In the genomic region with DNA sequence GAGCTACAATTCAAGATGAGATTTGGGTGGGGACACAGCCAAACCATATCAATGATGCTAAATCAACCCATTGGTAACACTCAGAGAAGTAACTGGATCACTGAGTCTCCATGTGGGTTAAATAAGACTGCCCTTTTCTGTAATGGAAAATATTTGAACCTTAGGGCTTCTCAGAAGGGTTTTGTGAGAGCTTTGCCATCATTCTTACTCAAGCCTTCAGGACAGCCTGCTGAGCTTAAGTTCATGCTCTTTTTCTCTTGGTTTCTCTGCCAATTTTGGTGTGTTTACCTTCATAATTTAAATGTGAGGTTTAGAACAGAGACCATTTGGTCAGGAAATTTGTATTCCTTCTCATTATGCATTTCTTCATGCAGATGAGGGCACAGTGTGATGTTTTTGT, we compare ENCODE assay signal across 29 cellular contexts.
"Had no signal": no experiment of that assay in that cellular context is flagged by ENCODE, and none has a peak within 500 bp of the region (broad histone marks: within the 10 kb centered on the region; RNA-seq: fewer than 3 reads in every experiment).

No MANE protein-coding gene starts in this region.

- DNase-seq: activated B cell treated with CpG ODN at 0.5 μM for 24 hours; activated CD4-positive, alpha-beta T cell treated with anti-CD3 and anti-CD28 coated beads for 48 hours; activated CD4-positive, alpha-beta T cell treated with anti-CD3 and anti-CD28 coated beads, Interleukin-2, amount 50 U/mL, for 1 hour; activated CD4-positive, alpha-beta T cell treated with anti-CD3 and anti-CD28 coated beads, Interleukin-2, amount 50 U/mL, for 48 hours; activated CD8-positive, alpha-beta memory T cell treated with anti-CD3 and anti-CD28 coated beads for 24 hours; activated CD8-positive, alpha-beta T cell treated with anti-CD3 and anti-CD28 coated beads for 36 hours; activated effector memory CD4-positive, alpha-beta T cell treated with Interleukin-2 at 50 U/mL for 16 hours; activated gamma-delta T cell treated with Interleukin-2 at 50 U/mL for 16 hours; activated naive CD4-positive, alpha-beta T cell treated with anti-CD3 and anti-CD28 coated beads, Interleukin-2, amount 50 U/mL, for 16 hours; activated naive CD4-positive, alpha-beta T cell treated with Interleukin-2 at 50 U/mL for 16 hours; activated T-cell treated with anti-CD3 and anti-CD28 coated beads, Interleukin-2, amount 50 U/mL, for 4 hours; adrenal gland; amygdala; aorta; brain microvascular endothelial cell; dermis blood vessel endothelial cell; effector CD8-positive, alpha-beta T cell; foreskin melanocyte; glutamatergic neuron; heart left ventricle; T-helper 1 cell; T-helper 17 cell; T1000; WERI-Rb-1 had no signal

- H3K9me3 Mint-ChIP-seq: activated CD8-positive, alpha-beta T cell treated with anti-CD3 and anti-CD28 coated beads for 36 hours; activated T-helper 17 cell treated with anti-CD3 and anti-CD28 coated beads, Interleukin-2, amount 50 U/mL, for 72 hours; central memory CD8-positive, alpha-beta T cell; T-helper 2 cell treated with Interferon-gamma antibody and Interleukin-4, amounts not matched to agents 5 μg/mL and 100 μg/mL, for 36 hours had no signal

- H3K27me3 ChIP-seq: adrenal gland, brain microvascular endothelial cell, heart left ventricle had no signal

- H3K36me3 ChIP-seq: adrenal gland, brain microvascular endothelial cell, WERI-Rb-1 had no signal

- H3K4me3 Mint-ChIP-seq: activated B cell treated with CpG ODN at 0.5 μM for 24 hours; activated CD8-positive, alpha-beta T cell treated with anti-CD3 and anti-CD28 coated beads for 36 hours; activated naive CD8-positive, alpha-beta T cell; activated T-cell treated with anti-CD3 and anti-CD28 coated beads, Interleukin-2, amount 50 U/mL, for 4 hours; activated T-helper 17 cell treated with anti-CD3 and anti-CD28 coated beads, Interleukin-2, amount 50 U/mL, for 72 hours; central memory CD8-positive, alpha-beta T cell; T-helper 17 cell; T-helper 2 cell treated with Interferon-gamma antibody and Interleukin-4, amounts not matched to agents 5 μg/mL and 100 μg/mL, for 36 hours had no signal

- H3K4me3 ChIP-seq: adrenal gland, coronary artery, heart left ventricle had no signal

- H3K9me3 ChIP-seq: adrenal gland, heart left ventricle had no signal

- H3K27me3 Mint-ChIP-seq: activated CD8-positive, alpha-beta T cell treated with anti-CD3 and anti-CD28 coated beads for 36 hours; activated naive CD8-positive, alpha-beta T cell; activated T-helper 17 cell treated with anti-CD3 and anti-CD28 coated beads, Interleukin-2, amount 50 U/mL, for 72 hours; T-helper 17 cell had no signal

- H3K27ac Mint-ChIP-seq: activated B cell treated with CpG ODN at 0.5 μM for 24 hours; activated CD8-positive, alpha-beta T cell treated with anti-CD3 and anti-CD28 coated beads for 36 hours; activated naive CD8-positive, alpha-beta T cell; activated T-helper 17 cell treated with anti-CD3 and anti-CD28 coated beads, Interleukin-2, amount 50 U/mL, for 72 hours; T-helper 2 cell treated with Interferon-gamma antibody and Interleukin-4, amounts not matched to agents 5 μg/mL and 100 μg/mL, for 36 hours had no signal
